ENCODE assay signal across 1 cellular context in the genomic region with DNA sequence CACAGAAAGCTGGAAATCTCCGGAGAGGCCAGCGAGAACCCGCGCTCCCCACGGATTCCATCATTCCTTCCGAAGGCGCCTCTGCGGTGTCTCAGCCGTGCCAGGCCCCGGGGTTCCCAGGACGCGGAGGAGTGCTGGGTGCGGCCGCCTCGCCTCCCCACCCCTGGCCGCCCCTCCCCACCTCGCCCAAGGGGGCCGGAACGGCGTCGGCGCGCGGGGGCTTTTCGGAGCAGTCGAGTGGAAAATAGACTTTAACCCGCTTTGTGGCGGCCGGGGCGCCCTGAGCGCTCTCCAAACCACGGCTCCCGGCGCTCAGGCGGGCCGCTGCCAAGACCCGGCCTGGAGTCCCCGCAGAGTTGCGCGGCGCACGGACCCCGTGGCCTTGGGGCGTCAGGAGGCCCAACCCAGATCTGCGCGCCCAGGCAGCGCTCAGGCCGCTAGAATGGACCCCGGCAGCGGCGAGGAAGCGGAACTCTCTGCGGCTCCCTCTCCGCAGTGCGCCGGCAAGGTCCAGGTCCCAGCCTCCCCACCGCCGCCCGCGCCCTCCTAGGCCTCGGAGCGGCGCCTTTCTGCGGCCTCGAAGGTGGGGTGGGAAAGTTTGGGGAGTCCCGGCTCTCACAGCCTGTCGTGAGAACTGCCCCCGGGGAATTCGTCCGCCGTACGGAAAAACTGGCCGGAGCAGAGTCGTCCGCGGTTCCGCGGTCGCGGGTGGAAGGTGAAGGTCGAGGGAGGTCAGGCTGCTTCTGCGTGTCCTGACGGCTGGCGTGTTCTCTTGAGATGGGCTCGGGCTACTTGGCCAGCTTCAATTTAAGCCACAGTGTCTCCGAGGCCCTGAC.
TF ChIP-seq lines count a peak whose summit lies in the region.

No MANE protein-coding gene starts in this region.

TF ChIP-seq in HepG2, 621 proteins besides CTCF, POLR2A, EP300 and RAD21 (continues in another document):
- TF ChIP-seq ZFP36L2 (CRISPR knock-in tag; IDR thresholded peaks at IDR 0.05) (no peak), SRY (CRISPR knock-in tag; IDR thresholded peaks at IDR 0.05) (peak; percentile 38; the same call in 1 of the 2 replicates), NR2C2 (CRISPR knock-in tag; IDR thresholded peaks at IDR 0.05; ENCODE audit: borderline replicate concordance) (peak; percentile 30; the same call in 1 of the 2 replicates), KLF15 (CRISPR knock-in tag; IDR thresholded peaks at IDR 0.05; ENCODE audit: borderline replicate concordance) (no peak; the same call in 1 of the 2 replicates), ZMYM2 (CRISPR knock-in tag; IDR thresholded peaks at IDR 0.05) (peak; percentile 54; the same call in 1 of the 2 replicates), NFYB (CRISPR knock-in tag; IDR thresholded peaks at IDR 0.05) (peak; percentile 43; the same call in 1 of the 2 replicates), TOE1 (CRISPR knock-in tag; IDR thresholded peaks at IDR 0.05) (no peak), ZFAT (CRISPR knock-in tag; conservative IDR thresholded peaks at IDR 0.05) (no peak), ZNF101 (CRISPR knock-in tag; IDR thresholded peaks at IDR 0.05; ENCODE audit: borderline replicate concordance, low read depth) (no peak), ZNF180 (CRISPR knock-in tag; IDR thresholded peaks at IDR 0.05; ENCODE audit: borderline replicate concordance, low read depth) (no peak), SMARCE1 (IDR thresholded peaks at IDR 0.05; ENCODE audit: borderline replicate concordance) (no peak), RXRA (CRISPR knock-in tag; IDR thresholded peaks at IDR 0.05) (peak; percentile 47; the same call in 1 of the 2 replicates), NBN (conservative IDR thresholded peaks at IDR 0.05) (no peak), SAP130 (CRISPR knock-in tag; IDR thresholded peaks at IDR 0.05; ENCODE audit: low read depth) (peak; percentile 43), ZNF282 (IDR thresholded peaks at IDR 0.05; ENCODE audit: partially characterized antibody) (no peak), ZNF253 (CRISPR knock-in tag; IDR thresholded peaks at IDR 0.05; ENCODE audit: borderline replicate concordance) (no peak), CBX5 (CRISPR knock-in tag; IDR thresholded peaks at IDR 0.05; ENCODE audit: borderline replicate concordance) (no peak), FOXK1 (CRISPR knock-in tag; IDR thresholded peaks at IDR 0.05; ENCODE audit: borderline replicate concordance, low read depth) (no peak), HNRNPLL (IDR thresholded peaks at IDR 0.05; ENCODE audit: low read depth, low read length, poor library complexity, severe bottlenecking) (peak; percentile 68), ZBTB7B (CRISPR knock-in tag; IDR thresholded peaks at IDR 0.05) (peak; percentile 85; the same call in 1 of the 2 replicates), ZBTB38 (CRISPR knock-in tag; IDR thresholded peaks at IDR 0.05) (peak; percentile 27; the same call in 1 of the 2 replicates), ZBTB20 (CRISPR knock-in tag; IDR thresholded peaks at IDR 0.05; ENCODE audit: borderline replicate concordance, low read depth) (peak; percentile 69; the same call in 1 of the 2 replicates), KDM3A (CRISPR knock-in tag; IDR thresholded peaks at IDR 0.05; ENCODE audit: low read depth) (peak; percentile 86), TAF15 (IDR thresholded peaks at IDR 0.05; ENCODE audit: low read depth, low read length, poor library complexity, severe bottlenecking) (no peak), ZNF883 (CRISPR knock-in tag; IDR thresholded peaks at IDR 0.05; ENCODE audit: not compliant biosample characterization) (peak; percentile 86)
- TF ChIP-seq, protein P1, sequence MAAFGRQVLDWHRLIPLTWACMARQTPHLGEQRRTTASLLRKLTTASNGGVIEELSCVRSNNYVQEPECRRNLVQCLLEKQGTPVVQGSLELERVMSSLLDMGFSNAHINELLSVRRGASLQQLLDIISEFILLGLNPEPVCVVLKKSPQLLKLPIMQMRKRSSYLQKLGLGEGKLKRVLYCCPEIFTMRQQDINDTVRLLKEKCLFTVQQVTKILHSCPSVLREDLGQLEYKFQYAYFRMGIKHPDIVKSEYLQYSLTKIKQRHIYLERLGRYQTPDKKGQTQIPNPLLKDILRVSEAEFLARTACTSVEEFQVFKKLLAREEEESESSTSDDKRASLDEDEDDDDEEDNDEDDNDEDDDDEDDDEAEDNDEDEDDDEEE (CRISPR knock-in tag; IDR thresholded peaks at IDR 0.05), result no peak
- TF ChIP-seq, protein P2, sequence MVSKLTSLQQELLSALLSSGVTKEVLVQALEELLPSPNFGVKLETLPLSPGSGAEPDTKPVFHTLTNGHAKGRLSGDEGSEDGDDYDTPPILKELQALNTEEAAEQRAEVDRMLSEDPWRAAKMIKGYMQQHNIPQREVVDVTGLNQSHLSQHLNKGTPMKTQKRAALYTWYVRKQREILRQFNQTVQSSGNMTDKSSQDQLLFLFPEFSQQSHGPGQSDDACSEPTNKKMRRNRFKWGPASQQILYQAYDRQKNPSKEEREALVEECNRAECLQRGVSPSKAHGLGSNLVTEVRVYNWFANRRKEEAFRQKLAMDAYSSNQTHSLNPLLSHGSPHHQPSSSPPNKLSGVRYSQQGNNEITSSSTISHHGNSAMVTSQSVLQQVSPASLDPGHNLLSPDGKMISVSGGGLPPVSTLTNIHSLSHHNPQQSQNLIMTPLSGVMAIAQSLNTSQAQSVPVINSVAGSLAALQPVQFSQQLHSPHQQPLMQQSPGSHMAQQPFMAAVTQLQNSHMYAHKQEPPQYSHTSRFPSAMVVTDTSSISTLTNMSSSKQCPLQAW (CRISPR knock-in tag; IDR thresholded peaks at IDR 0.05), result peak; percentile 71; the same call in 1 of the 2 replicates
- TF ChIP-seq, protein P3, sequence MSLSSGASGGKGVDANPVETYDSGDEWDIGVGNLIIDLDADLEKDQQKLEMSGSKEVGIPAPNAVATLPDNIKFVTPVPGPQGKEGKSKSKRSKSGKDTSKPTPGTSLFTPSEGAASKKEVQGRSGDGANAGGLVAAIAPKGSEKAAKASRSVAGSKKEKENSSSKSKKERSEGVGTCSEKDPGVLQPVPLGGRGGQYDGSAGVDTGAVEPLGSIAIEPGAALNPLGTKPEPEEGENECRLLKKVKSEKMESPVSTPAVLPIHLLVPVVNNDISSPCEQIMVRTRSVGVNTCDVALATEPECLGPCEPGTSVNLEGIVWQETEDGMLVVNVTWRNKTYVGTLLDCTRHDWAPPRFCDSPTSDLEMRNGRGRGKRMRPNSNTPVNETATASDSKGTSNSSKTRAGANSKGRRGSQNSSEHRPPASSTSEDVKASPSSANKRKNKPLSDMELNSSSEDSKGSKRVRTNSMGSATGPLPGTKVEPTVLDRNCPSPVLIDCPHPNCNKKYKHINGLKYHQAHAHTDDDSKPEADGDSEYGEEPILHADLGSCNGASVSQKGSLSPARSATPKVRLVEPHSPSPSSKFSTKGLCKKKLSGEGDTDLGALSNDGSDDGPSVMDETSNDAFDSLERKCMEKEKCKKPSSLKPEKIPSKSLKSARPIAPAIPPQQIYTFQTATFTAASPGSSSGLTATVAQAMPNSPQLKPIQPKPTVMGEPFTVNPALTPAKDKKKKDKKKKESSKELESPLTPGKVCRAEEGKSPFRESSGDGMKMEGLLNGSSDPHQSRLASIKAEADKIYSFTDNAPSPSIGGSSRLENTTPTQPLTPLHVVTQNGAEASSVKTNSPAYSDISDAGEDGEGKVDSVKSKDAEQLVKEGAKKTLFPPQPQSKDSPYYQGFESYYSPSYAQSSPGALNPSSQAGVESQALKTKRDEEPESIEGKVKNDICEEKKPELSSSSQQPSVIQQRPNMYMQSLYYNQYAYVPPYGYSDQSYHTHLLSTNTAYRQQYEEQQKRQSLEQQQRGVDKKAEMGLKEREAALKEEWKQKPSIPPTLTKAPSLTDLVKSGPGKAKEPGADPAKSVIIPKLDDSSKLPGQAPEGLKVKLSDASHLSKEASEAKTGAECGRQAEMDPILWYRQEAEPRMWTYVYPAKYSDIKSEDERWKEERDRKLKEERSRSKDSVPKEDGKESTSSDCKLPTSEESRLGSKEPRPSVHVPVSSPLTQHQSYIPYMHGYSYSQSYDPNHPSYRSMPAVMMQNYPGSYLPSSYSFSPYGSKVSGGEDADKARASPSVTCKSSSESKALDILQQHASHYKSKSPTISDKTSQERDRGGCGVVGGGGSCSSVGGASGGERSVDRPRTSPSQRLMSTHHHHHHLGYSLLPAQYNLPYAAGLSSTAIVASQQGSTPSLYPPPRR (CRISPR knock-in tag; IDR thresholded peaks at IDR 0.05; ENCODE audit: borderline replicate concordance), result no peak
- TF ChIP-seq, protein P4, sequence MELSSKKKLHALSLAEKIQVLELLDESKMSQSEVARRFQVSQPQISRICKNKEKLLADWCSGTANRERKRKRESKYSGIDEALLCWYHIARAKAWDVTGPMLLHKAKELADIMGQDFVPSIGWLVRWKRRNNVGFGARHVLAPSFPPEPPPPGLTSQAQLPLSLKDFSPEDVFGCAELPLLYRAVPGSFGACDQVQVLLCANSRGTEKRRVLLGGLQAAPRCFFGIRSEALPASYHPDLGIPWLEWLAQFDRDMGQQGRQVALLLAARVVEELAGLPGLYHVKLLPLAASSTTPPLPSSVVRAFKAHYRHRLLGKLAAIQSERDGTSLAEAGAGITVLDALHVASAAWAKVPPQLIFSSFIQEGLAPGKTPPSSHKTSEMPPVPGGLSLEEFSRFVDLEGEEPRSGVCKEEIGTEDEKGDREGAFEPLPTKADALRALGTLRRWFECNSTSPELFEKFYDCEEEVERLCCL (CRISPR knock-in tag; IDR thresholded peaks at IDR 0.05; ENCODE audit: borderline replicate concordance), result 0 out of 2 replicates have a peak, but pooled peaks have one; percentile 11
- TF ChIP-seq, protein P5, sequence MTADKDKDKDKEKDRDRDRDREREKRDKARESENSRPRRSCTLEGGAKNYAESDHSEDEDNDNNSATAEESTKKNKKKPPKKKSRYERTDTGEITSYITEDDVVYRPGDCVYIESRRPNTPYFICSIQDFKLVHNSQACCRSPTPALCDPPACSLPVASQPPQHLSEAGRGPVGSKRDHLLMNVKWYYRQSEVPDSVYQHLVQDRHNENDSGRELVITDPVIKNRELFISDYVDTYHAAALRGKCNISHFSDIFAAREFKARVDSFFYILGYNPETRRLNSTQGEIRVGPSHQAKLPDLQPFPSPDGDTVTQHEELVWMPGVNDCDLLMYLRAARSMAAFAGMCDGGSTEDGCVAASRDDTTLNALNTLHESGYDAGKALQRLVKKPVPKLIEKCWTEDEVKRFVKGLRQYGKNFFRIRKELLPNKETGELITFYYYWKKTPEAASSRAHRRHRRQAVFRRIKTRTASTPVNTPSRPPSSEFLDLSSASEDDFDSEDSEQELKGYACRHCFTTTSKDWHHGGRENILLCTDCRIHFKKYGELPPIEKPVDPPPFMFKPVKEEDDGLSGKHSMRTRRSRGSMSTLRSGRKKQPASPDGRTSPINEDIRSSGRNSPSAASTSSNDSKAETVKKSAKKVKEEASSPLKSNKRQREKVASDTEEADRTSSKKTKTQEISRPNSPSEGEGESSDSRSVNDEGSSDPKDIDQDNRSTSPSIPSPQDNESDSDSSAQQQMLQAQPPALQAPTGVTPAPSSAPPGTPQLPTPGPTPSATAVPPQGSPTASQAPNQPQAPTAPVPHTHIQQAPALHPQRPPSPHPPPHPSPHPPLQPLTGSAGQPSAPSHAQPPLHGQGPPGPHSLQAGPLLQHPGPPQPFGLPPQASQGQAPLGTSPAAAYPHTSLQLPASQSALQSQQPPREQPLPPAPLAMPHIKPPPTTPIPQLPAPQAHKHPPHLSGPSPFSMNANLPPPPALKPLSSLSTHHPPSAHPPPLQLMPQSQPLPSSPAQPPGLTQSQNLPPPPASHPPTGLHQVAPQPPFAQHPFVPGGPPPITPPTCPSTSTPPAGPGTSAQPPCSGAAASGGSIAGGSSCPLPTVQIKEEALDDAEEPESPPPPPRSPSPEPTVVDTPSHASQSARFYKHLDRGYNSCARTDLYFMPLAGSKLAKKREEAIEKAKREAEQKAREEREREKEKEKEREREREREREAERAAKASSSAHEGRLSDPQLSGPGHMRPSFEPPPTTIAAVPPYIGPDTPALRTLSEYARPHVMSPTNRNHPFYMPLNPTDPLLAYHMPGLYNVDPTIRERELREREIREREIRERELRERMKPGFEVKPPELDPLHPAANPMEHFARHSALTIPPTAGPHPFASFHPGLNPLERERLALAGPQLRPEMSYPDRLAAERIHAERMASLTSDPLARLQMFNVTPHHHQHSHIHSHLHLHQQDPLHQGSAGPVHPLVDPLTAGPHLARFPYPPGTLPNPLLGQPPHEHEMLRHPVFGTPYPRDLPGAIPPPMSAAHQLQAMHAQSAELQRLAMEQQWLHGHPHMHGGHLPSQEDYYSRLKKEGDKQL (CRISPR knock-in tag; IDR thresholded peaks at IDR 0.05; ENCODE audit: low read depth), result no peak
- TF ChIP-seq, protein P6, sequence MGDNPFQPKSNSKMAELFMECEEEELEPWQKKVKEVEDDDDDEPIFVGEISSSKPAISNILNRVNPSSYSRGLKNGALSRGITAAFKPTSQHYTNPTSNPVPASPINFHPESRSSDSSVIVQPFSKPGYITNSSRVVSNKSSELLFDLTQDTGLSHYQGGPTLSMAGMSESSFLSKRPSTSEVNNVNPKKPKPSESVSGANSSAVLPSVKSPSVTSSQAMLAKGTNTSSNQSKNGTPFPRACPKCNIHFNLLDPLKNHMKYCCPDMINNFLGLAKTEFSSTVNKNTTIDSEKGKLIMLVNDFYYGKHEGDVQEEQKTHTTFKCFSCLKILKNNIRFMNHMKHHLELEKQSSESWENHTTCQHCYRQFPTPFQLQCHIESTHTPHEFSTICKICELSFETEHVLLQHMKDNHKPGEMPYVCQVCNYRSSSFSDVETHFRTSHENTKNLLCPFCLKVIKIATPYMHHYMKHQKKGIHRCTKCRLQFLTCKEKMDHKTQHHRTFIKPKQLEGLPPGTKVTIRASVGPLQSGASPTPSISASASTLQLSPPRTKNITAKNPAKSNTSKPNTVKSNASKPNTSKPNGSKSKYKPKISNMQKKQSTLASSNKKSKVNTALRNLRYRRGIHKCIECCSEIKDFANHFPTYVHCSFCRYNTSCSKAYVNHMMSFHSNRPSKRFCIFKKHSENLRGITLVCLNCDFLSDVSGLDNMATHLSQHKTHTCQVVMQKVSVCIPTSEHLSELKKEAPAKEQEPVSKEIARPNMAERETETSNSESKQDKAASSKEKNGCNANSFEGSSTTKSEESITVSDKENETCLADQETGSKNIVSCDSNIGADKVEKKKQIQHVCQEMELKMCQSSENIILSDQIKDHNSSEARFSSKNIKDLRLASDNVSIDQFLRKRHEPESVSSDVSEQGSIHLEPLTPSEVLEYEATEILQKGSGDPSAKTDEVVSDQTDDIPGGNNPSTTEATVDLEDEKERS (CRISPR knock-in tag; IDR thresholded peaks at IDR 0.05), result 0 out of 2 replicates have a peak, but pooled peaks have one; percentile 49
- TF ChIP-seq, protein P7, sequence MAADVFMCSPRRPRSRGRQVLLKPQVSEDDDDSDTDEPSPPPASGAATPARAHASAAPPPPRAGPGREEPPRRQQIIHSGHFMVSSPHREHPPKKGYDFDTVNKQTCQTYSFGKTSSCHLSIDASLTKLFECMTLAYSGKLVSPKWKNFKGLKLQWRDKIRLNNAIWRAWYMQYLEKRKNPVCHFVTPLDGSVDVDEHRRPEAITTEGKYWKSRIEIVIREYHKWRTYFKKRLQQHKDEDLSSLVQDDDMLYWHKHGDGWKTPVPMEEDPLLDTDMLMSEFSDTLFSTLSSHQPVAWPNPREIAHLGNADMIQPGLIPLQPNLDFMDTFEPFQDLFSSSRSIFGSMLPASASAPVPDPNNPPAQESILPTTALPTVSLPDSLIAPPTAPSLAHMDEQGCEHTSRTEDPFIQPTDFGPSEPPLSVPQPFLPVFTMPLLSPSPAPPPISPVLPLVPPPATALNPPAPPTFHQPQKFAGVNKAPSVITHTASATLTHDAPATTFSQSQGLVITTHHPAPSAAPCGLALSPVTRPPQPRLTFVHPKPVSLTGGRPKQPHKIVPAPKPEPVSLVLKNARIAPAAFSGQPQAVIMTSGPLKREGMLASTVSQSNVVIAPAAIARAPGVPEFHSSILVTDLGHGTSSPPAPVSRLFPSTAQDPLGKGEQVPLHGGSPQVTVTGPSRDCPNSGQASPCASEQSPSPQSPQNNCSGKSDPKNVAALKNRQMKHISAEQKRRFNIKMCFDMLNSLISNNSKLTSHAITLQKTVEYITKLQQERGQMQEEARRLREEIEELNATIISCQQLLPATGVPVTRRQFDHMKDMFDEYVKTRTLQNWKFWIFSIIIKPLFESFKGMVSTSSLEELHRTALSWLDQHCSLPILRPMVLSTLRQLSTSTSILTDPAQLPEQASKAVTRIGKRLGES (CRISPR knock-in tag; IDR thresholded peaks at IDR 0.05; ENCODE audit: borderline replicate concordance), result no peak
